23 cellular contexts compared by ENCODE assay signal in the genomic region with DNA sequence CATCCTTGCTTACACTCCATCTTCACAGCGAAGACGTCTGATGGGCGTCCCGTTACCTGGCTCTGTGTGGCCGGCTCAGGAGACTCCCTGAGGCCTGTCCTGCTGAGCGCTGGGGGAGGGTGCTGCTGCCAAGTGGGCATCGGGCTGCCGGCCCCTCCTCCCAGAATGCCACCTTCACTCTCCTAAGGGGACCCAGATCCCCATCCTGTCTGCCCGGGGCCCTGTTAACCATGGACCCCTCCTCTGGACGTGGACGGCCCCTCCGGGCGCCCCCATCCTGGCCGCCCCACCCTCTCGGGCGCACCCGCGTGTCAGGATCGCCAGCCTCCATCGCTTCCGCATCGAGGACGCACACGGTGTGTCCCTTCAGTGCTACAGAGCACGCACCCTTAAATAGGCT. TPM values are rescaled to one million over a fixed set of nuclear protein-coding genes. Genes with fewer than 3 reads are reported as not detected.
"Had no signal": no experiment of that assay in that cellular context is flagged by ENCODE, and none has a peak within 500 bp of the region (broad histone marks: within the 10 kb centered on the region; RNA-seq: fewer than 3 reads in every experiment).

No MANE protein-coding gene starts in this region.

- DNase-seq: cerebellar nuclear complex; colonic mucosa; dermis blood vessel endothelial cell; esophagus squamous epithelium; foreskin fibroblast; immature natural killer cell; mesenchymal stem cell; midbrain; naive thymus-derived CD4-positive, alpha-beta T cell; stimulated activated CD4-positive, alpha-beta T cell treated with anti-CD3 and anti-CD28 coated beads, Interleukin-12 subunit alpha, Interleukin-12 subunit beta, amount 100 ng/mL, for 4 hours; stimulated activated naive CD4-positive, alpha-beta T cell treated with Interleukin-2 at 50 U/mL for 16 hours; thyroid gland had no signal

- ATAC-seq: naive thymus-derived CD4-positive, alpha-beta T cell; pancreas; sciatic nerve had no signal

- H3K27ac ChIP-seq: cardiac muscle cell, colonic mucosa, esophagus squamous epithelium, pancreas, prostate gland, skin epidermis, thyroid gland had no signal

- H3K36me3 ChIP-seq: cardiac muscle cell, colonic mucosa, esophagus squamous epithelium, pancreas, prostate gland, thyroid gland had no signal

- H3K27me3 ChIP-seq: colonic mucosa, pancreas, thyroid gland had no signal

- H3K4me3 ChIP-seq: cardiac muscle cell, colonic mucosa, esophagus squamous epithelium, lung, pancreas, prostate gland, skin epidermis, thyroid gland had no signal

- FAIRE-seq: pancreas, urothelium cell line had no signal

- H3K9me3 ChIP-seq: colonic mucosa, esophagus squamous epithelium, pancreas, prostate gland, thyroid gland had no signal

- H3K4me1 ChIP-seq: colonic mucosa, esophagus squamous epithelium, pancreas, prostate gland, thyroid gland had no signal

RNA-seq across cellular contexts. Expression of gene FOXL3, which starts 7.3 kb away (rescaled TPM):
- total RNA-seq: cardiac muscle cell; dermis blood vessel endothelial cell; epithelial cell of proximal tubule; esophagus squamous epithelium; kidney epithelial cell; lung; naive thymus-derived CD4-positive, alpha-beta T cell; pancreas; prostate gland; renal cortical epithelial cell; sciatic nerve; thyroid gland had no signal
- polyA plus RNA-seq: cardiac muscle cell; immature natural killer cell; lung; naive thymus-derived CD4-positive, alpha-beta T cell; neural cell; pancreas had no signal
